In the genomic region with DNA sequence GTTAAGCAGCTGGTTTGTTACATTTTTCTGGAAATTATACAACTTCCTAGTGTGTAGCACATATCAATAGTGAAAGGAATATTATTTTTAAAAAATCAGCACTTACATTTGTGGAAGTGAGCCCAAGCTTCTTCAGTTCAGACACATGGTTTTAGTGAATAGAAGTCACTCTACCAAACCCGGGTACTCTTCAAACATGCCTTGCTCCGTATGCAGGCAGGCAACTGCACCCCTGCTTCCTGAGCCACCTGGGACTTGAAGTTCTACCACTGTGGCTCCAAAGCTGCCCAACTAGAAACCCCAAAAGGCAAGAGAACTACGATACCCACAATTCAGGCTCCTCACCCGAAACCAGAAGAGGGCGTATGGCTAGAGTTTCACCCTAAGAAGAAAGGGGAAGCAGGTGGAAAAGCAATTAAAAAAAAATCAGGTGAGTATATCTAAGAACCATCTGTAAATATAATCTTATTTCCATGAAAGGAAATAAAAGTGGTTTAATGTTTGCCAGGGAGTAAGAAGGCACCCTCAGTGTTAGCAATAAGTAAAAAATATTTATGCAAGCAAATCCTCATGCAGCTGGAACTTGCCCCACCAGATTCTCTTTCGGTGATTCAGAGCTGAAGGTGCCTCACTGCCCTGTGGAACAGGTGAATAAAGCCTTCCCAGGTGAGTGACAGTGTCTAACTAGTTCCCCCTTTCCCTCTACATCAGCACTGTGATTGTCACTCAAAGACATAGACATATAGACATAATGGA, we compare ENCODE assay signal across 8 cellular contexts. TPM values are rescaled to one million over a fixed set of nuclear protein-coding genes. Genes with fewer than 3 reads are reported as not detected.
DNase-seq lines count a peak whose midpoint lies in the region; ATAC-seq and TF ChIP-seq lines count a peak whose summit lies in the region.

A gene with protein sequence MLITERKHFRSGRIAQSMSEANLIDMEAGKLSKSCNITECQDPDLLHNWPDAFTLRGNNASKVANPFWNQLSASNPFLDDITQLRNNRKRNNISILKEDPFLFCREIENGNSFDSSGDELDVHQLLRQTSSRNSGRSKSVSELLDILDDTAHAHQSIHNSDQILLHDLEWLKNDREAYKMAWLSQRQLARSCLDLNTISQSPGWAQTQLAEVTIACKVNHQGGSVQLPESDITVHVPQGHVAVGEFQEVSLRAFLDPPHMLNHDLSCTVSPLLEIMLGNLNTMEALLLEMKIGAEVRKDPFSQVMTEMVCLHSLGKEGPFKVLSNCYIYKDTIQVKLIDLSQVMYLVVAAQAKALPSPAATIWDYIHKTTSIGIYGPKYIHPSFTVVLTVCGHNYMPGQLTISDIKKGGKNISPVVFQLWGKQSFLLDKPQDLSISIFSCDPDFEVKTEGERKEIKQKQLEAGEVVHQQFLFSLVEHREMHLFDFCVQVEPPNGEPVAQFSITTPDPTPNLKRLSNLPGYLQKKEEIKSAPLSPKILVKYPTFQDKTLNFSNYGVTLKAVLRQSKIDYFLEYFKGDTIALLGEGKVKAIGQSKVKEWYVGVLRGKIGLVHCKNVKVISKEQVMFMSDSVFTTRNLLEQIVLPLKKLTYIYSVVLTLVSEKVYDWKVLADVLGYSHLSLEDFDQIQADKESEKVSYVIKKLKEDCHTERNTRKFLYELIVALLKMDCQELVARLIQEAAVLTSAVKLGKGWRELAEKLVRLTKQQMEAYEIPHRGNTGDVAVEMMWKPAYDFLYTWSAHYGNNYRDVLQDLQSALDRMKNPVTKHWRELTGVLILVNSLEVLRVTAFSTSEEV (minus strand): TSS at position 192 of the 756 bp plus-strand sequence. CDS start 55,522 bp downstream, outside the sequence.

- ATAC-seq in GM19035 (IDR thresholded peaks at IDR 0.05; ENCODE audit: unreplicated experiment), result peak; percentile 49
- ATAC-seq in HG03139 (IDR thresholded peaks at IDR 0.05; ENCODE audit: unreplicated experiment), result peak; percentile 49
- ATAC-seq in foreskin keratinocyte, result peak; percentile 89
- ATAC-seq in stimulated activated naive B cell treated with anti-CD40 and anti-IgM and Interleukin-4, amounts not matched to agents 10 μg/mL and 1 μg/mL and 100 μg/mL, for 72 hours (replicated peaks), result peak; percentile 57 to 69

- DNase-seq in DMS53 (lab: John Stamatoyannopoulos, UW) (peak; percentile 100), NOMO-1 treated with DMSO at 0.1 percent for 48 hours (lab: John Stamatoyannopoulos, UW; ENCODE audit: unreplicated experiment) (peak; percentile 51), foreskin keratinocyte (peak; percentile 93 to 97), tibial nerve (ENCODE audit: low spot score in 2 of 2) (no peak)
- peak; percentile 71 for DNase-seq in stimulated activated naive B cell treated with anti-CD40 and anti-IgM and Interleukin-4, amounts not matched to agents 10 μg/mL and 1 μg/mL and 100 μg/mL, for 72 hours
- no peak for DNase-seq in stimulated activated CD4-positive, alpha-beta T cell treated with anti-CD3 and anti-CD28 coated beads, Interleukin-12 subunit alpha, Interleukin-12 subunit beta, amount 100 ng/mL, for 4 hours

- peak within 1 kb of the TSS; percentile 93 for H3K27ac ChIP-seq in foreskin keratinocyte
- peak within 1 kb of the TSS in 2 of 4 donors; percentile 38 to 74 for H3K27ac ChIP-seq in tibial nerve

- no peak for TF ChIP-seq EP300 in tibial nerve (IDR thresholded peaks at IDR 0.05)

- H3K9me3 Mint-ChIP-seq in stimulated activated naive B cell treated with anti-CD40 and anti-IgM and Interleukin-4, amounts not matched to agents 10 μg/mL and 1 μg/mL and 100 μg/mL, for 72 hours, result peaks cover 4 to 15% of the 10 kb centered on the region in 2 donors

- TF ChIP-seq CTCF in foreskin keratinocyte (conservative IDR thresholded peaks at IDR 0.05) (peak; percentile 90), tibial nerve (IDR thresholded peaks at IDR 0.05) (peak in 1 of 5 experiments; percentile 21)

- H3K4me3 Mint-ChIP-seq in stimulated activated naive B cell treated with anti-CD40 and anti-IgM and Interleukin-4, amounts not matched to agents 10 μg/mL and 1 μg/mL and 100 μg/mL, for 72 hours, result peak within 1 kb of the TSS; percentile 69 to 78

- WGBS in tibial nerve, 2 donors, result 47 to 59% methylated on average over 6 of the region's 6 CpGs

- H3K36me3 ChIP-seq in tibial nerve, result no peaks in the 10 kb centered on the region

- H3K4me1 ChIP-seq in foreskin keratinocyte (peaks cover 26% of the 10 kb centered on the region), tibial nerve (peaks cover 0 to 26% (median 17%) of the 10 kb centered on the region in 4 donors)

- H3K36me3 Mint-ChIP-seq in stimulated activated naive B cell treated with anti-CD40 and anti-IgM and Interleukin-4, amounts not matched to agents 10 μg/mL and 1 μg/mL and 100 μg/mL, for 72 hours, result peaks cover 4 to 16% of the 10 kb centered on the region in 2 donors

- no peaks in the 10 kb centered on the region for H3K9me3 ChIP-seq in tibial nerve

- TF ChIP-seq POLR2A in tibial nerve (IDR thresholded peaks at IDR 0.05), result no peak

- H3K27me3 ChIP-seq in foreskin keratinocyte (no peaks in the 10 kb centered on the region), tibial nerve (no peaks in the 10 kb centered on the region)

- peak within 1 kb of the TSS in 1 of 4 donors; percentile 16 for H3K4me3 ChIP-seq in tibial nerve

- no peaks in the 10 kb centered on the region for H3K27me3 Mint-ChIP-seq in stimulated activated naive B cell treated with anti-CD40 and anti-IgM and Interleukin-4, amounts not matched to agents 10 μg/mL and 1 μg/mL and 100 μg/mL, for 72 hours

- peaks cover 37 to 65% of the 10 kb centered on the region in 2 donors for H3K4me1 Mint-ChIP-seq in stimulated activated naive B cell treated with anti-CD40 and anti-IgM and Interleukin-4, amounts not matched to agents 10 μg/mL and 1 μg/mL and 100 μg/mL, for 72 hours

- H3K27ac Mint-ChIP-seq in stimulated activated naive B cell treated with anti-CD40 and anti-IgM and Interleukin-4, amounts not matched to agents 10 μg/mL and 1 μg/mL and 100 μg/mL, for 72 hours, result peak within 1 kb of the TSS; percentile 31

RNA-seq across cellular contexts. Expression of the gene that starts here (rescaled TPM):
- total RNA-seq in foreskin keratinocyte, result 7.9 and 15.2 TPM in 2 replicates
- 0.91 and 1.8 TPM in 2 replicates for polyA plus RNA-seq in foreskin keratinocyte
- total RNA-seq in tibial nerve, result 1 to 10 TPM in 3 of 4 donors, under 1 TPM in 1; 0.21 to 2.4 (median 1.2) TPM

Comparison
In these comparisons a context has a peak if more than half of its experiments do, and no peak if none do; other contexts are left out.
1. DNase-seq: peak in DMS53 (single experiment), NOMO-1 treated with DMSO at 0.1 percent for 48 hours (single experiment), foreskin keratinocyte (2 of 2) and stimulated activated naive B cell treated with anti-CD40 and anti-IgM and Interleukin-4, amounts not matched to agents 10 μg/mL and 1 μg/mL and 100 μg/mL, for 72 hours (single experiment); none in stimulated activated CD4-positive, alpha-beta T cell treated with anti-CD3 and anti-CD28 coated beads, Interleukin-12 subunit alpha, Interleukin-12 subunit beta, amount 100 ng/mL, for 4 hours (single experiment) and tibial nerve (0 of 2).
2. Peak in every context shown above with its lines, with median percentiles within 50 percentile points of each other: ATAC-seq.